ENCODE assay signal across 29 cellular contexts in genomic region chr9:6677803-6678202, GRCh38. TPM values are rescaled to one million over a fixed set of nuclear protein-coding genes. Genes with fewer than 3 reads are reported as not detected.
"Had no signal": no experiment of that assay in that cellular context is flagged by ENCODE, and none has a peak within 500 bp of the region (broad histone marks: within the 10 kb centered on the region; RNA-seq: fewer than 3 reads in every experiment).

No MANE protein-coding gene starts in this region.

- DNase-seq: activated CD4-positive, alpha-beta memory T cell treated with anti-CD3 and anti-CD28 coated beads, Interleukin-2, amount 10 ng/mL, durations not matched to agents 7 days and 5 days; activated CD4-positive, alpha-beta T cell treated with anti-CD3 and anti-CD28 coated beads for 1 hour; activated CD4-positive, alpha-beta T cell treated with anti-CD3 and anti-CD28 coated beads for 4 hours; activated CD4-positive, alpha-beta T cell treated with anti-CD3 and anti-CD28 coated beads, Interleukin-2, amount 10 ng/mL, durations not matched to agents 7 days and 5 days; activated CD4-positive, alpha-beta T cell treated with anti-CD3 and anti-CD28 coated beads, Interleukin-2, amount 50 U/mL, for 4 hours; activated CD8-positive, alpha-beta memory T cell treated with anti-CD3 and anti-CD28 coated beads, Interleukin-2, amount 50 U/mL, for 48 hours; activated effector memory CD4-positive, alpha-beta T cell treated with Interleukin-2 at 50 U/mL for 16 hours; activated gamma-delta T cell treated with Interleukin-2 at 50 U/mL for 16 hours; activated naive CD4-positive, alpha-beta T cell treated with anti-CD3 and anti-CD28 coated beads, Interleukin-2, amount 50 U/mL, for 16 hours; activated naive CD4-positive, alpha-beta T cell treated with Interleukin-2 at 50 U/mL for 16 hours; activated T-cell treated with anti-CD3 and anti-CD28 coated beads for 4 hours; activated T-cell treated with anti-CD3 and anti-CD28 coated beads, Interleukin-2, amount 50 U/mL, for 24 hours; activated T-cell treated with anti-CD3 and anti-CD28 coated beads, Interleukin-2, amount 50 U/mL, for 72 hours; amniotic stem cell; anterior cingulate cortex; brain microvascular endothelial cell; cortex of kidney; dermis blood vessel endothelial cell; effector CD4-positive, alpha-beta T cell; effector memory CD8-positive, alpha-beta T cell; erythroblast; foreskin keratinocyte; gastrocnemius medialis; glutamatergic neuron; T-helper 2 cell had no signal

- H3K9me3 ChIP-seq: esophagus muscularis mucosa, gastrocnemius medialis had no signal

- H3K4me1 ChIP-seq: foreskin keratinocyte, gastrocnemius medialis had no signal

- H3K4me3 Mint-ChIP-seq: activated CD4-positive, alpha-beta memory T cell treated with anti-CD3 and anti-CD28 coated beads, Interleukin-2, amount 10 ng/mL, durations not matched to agents 7 days and 5 days; activated CD4-positive, alpha-beta T cell treated with anti-CD3 and anti-CD28 coated beads, Interleukin-2, amount 10 ng/mL, durations not matched to agents 7 days and 5 days; activated naive CD8-positive, alpha-beta T cell; activated T-cell treated with anti-CD3 and anti-CD28 coated beads, Interleukin-2, amount 50 U/mL, for 24 hours; activated T-cell treated with anti-CD3 and anti-CD28 coated beads, Interleukin-2, amount 50 U/mL, for 72 hours; central memory CD8-positive, alpha-beta T cell; effector memory CD8-positive, alpha-beta T cell had no signal

- H3K27me3 ChIP-seq: brain microvascular endothelial cell, esophagus muscularis mucosa, foreskin keratinocyte, gastrocnemius medialis had no signal

- ATAC-seq: activated T-cell treated with anti-CD3 and anti-CD28 coated beads, Interleukin-2, amount 50 U/mL, for 72 hours; effector memory CD8-positive, alpha-beta T cell; foreskin keratinocyte; gastrocnemius medialis had no signal

- H3K27ac Mint-ChIP-seq: activated CD4-positive, alpha-beta memory T cell treated with anti-CD3 and anti-CD28 coated beads, Interleukin-2, amount 10 ng/mL, durations not matched to agents 7 days and 5 days; activated CD4-positive, alpha-beta T cell treated with anti-CD3 and anti-CD28 coated beads, Interleukin-2, amount 10 ng/mL, durations not matched to agents 7 days and 5 days; activated naive CD8-positive, alpha-beta T cell; activated T-cell treated with anti-CD3 and anti-CD28 coated beads, Interleukin-2, amount 50 U/mL, for 24 hours; activated T-cell treated with anti-CD3 and anti-CD28 coated beads, Interleukin-2, amount 50 U/mL, for 72 hours; effector memory CD8-positive, alpha-beta T cell had no signal

- H3K4me3 ChIP-seq: esophagus muscularis mucosa, gastrocnemius medialis had no signal

- H3K9me3 Mint-ChIP-seq: activated CD4-positive, alpha-beta memory T cell treated with anti-CD3 and anti-CD28 coated beads, Interleukin-2, amount 10 ng/mL, durations not matched to agents 7 days and 5 days; activated CD4-positive, alpha-beta T cell treated with anti-CD3 and anti-CD28 coated beads, Interleukin-2, amount 10 ng/mL, durations not matched to agents 7 days and 5 days; activated T-cell treated with anti-CD3 and anti-CD28 coated beads, Interleukin-2, amount 50 U/mL, for 24 hours; activated T-cell treated with anti-CD3 and anti-CD28 coated beads, Interleukin-2, amount 50 U/mL, for 72 hours; central memory CD8-positive, alpha-beta T cell; effector memory CD8-positive, alpha-beta T cell had no signal

- H3K27me3 Mint-ChIP-seq: activated CD4-positive, alpha-beta memory T cell treated with anti-CD3 and anti-CD28 coated beads, Interleukin-2, amount 10 ng/mL, durations not matched to agents 7 days and 5 days; activated CD4-positive, alpha-beta T cell treated with anti-CD3 and anti-CD28 coated beads, Interleukin-2, amount 10 ng/mL, durations not matched to agents 7 days and 5 days; activated naive CD8-positive, alpha-beta T cell; activated T-cell treated with anti-CD3 and anti-CD28 coated beads, Interleukin-2, amount 50 U/mL, for 24 hours; central memory CD8-positive, alpha-beta T cell; effector memory CD8-positive, alpha-beta T cell had no signal

- H3K36me3 Mint-ChIP-seq: activated naive CD8-positive, alpha-beta T cell had no signal

- H3K27ac ChIP-seq: brain microvascular endothelial cell, esophagus muscularis mucosa, foreskin keratinocyte, gastrocnemius medialis had no signal

- H3K36me3 ChIP-seq: brain microvascular endothelial cell, esophagus muscularis mucosa, gastrocnemius medialis had no signal

RNA-seq across cellular contexts. Expression of gene GLDC, which starts 32.3 kb away (rescaled TPM):
- total RNA-seq: bronchial epithelial cell had no signal
